8 cellular contexts compared by ENCODE assay signal in the genomic region with DNA sequence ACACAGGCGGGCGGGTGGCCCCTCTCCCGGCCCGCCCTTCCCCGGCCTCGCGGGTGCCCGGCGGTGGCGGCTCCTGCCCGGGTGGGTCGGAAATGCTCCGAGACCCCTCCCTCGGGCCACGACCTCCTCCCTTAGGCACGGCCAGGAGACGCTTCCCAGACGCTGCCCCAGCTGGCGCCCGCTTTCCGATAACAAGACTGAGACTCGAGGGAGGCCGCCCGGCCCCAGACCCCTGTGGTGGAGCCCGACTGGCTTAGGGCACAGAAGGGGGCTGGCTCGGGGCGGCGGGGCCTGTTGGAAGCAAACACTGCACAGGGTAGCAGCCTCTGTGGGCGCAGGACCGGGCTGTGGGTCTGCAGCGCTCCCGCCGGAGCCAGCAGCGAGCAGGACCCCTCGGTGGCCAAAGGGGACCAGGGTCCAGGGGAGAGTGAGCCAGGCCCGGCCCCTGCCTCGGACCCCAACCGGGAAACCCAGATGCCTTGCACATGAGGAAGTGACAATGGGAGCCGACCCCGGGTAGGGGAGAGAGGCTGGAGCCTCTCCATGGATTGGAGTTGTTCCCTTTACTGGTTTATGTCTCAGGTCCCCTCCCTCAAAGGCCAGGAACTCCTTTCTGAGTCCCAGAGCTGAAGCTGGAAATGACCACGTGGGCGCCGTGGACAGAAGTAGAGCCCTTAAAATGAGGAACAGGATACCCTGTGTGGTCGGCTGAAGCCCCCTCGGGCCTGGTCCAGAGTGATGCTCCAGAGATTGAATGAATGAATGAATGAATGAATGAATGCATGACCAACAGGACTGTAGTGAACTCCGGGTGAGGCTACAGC. TPM values are rescaled to one million over a fixed set of nuclear protein-coding genes. Genes with fewer than 3 reads are reported as not detected.
DNase-seq lines count a peak whose midpoint lies in the region; ATAC-seq and TF ChIP-seq lines count a peak whose summit lies in the region.

No MANE protein-coding gene starts in this region.

- H3K27ac ChIP-seq in spleen = peak overlapping the region in 2 of 8 donors; percentile 27 to 66

- no peaks in the 10 kb centered on the region for H3K9me3 Mint-ChIP-seq in activated T-cell treated with anti-CD3 and anti-CD28 coated beads, Interleukin-2, amount 50 U/mL, for 4 hours
- H3K9me3 Mint-ChIP-seq in activated naive CD8-positive, alpha-beta T cell treated with anti-CD3 and anti-CD28 coated beads, Interleukin-2, amount 10 ng/mL, durations not matched to agents 7 days and 5 days = no peaks in the 10 kb centered on the region

- H3K27me3 ChIP-seq in spleen (replicated peaks in 1 of 7) = peaks cover 0 to 5% (median 0%) of the 10 kb centered on the region in 7 donors

- intact Hi-C loops in spleen (cut with DNase I; ENCODE audit: low total_unique reads) = loop anchor here (10.0 kb wide), 1 partner anchor 108 kb away; no protein-coding TSS in a partner anchor

- TF ChIP-seq POLR2A in spleen (IDR thresholded peaks at IDR 0.05) = no peak

- H3K9me3 ChIP-seq in iPS-18c (ENCODE audit: control insufficient read depth, insufficient read depth, low read length) (no peaks in the 10 kb centered on the region), spleen (no peaks in the 10 kb centered on the region)

- DNase-seq in activated T-cell treated with anti-CD3 and anti-CD28 coated beads, Interleukin-2, amount 50 U/mL, for 4 hours = no peak
- no peak for DNase-seq in activated T-cell treated with anti-CD3 and anti-CD28 coated beads for 4 hours
- DNase-seq in activated naive CD8-positive, alpha-beta T cell treated with anti-CD3 and anti-CD28 coated beads, Interleukin-2, amount 10 ng/mL, durations not matched to agents 7 days and 5 days = no peak
- DNase-seq in spleen = peak; percentile 85
- DNase-seq in EL = no peak
- DNase-seq in kidney glomerular epithelial cell (lab: John Stamatoyannopoulos, UW) = no peak

- 10 to 16% (median 14%) methylated on average over 24 to 46 of the region's 46 CpGs for WGBS in spleen, 5 donors

- no peak for TF ChIP-seq CTCF in spleen (IDR thresholded peaks at IDR 0.05 in 8 of 11, conservative IDR thresholded peaks at IDR 0.05 in 3 of 11)

- POLR2A ChIA-PET in activated naive CD8-positive, alpha-beta T cell treated with anti-CD3 and anti-CD28 coated beads, Interleukin-2, amount 10 ng/mL, durations not matched to agents 7 days and 5 days (lab: Charles Lee) = interaction anchor here (0.8 to 1.6 kb wide), 5 partner anchors 8 to 49 kb away, joined by 3 to 4 read pairs (median 4); no protein-coding TSS in a partner anchor

- H3K27ac Mint-ChIP-seq in activated naive CD8-positive, alpha-beta T cell treated with anti-CD3 and anti-CD28 coated beads, Interleukin-2, amount 10 ng/mL, durations not matched to agents 7 days and 5 days = peak overlapping the region; percentile 56

- peaks cover 12% of the 10 kb centered on the region for H3K4me1 Mint-ChIP-seq in activated T-cell treated with anti-CD3 and anti-CD28 coated beads, Interleukin-2, amount 50 U/mL, for 4 hours (ENCODE audit: low read depth)
- H3K4me1 Mint-ChIP-seq in activated naive CD8-positive, alpha-beta T cell treated with anti-CD3 and anti-CD28 coated beads, Interleukin-2, amount 10 ng/mL, durations not matched to agents 7 days and 5 days = peaks cover 24% of the 10 kb centered on the region

- peak; percentile 19 to 20 for ATAC-seq in activated T-cell treated with anti-CD3 and anti-CD28 coated beads, Interleukin-2, amount 50 U/mL, for 4 hours
- ATAC-seq in HG03571 (IDR thresholded peaks at IDR 0.05; ENCODE audit: unreplicated experiment) = peak; percentile 26
- peak; percentile 19 for ATAC-seq in activated naive CD8-positive, alpha-beta T cell treated with anti-CD3 and anti-CD28 coated beads, Interleukin-2, amount 10 ng/mL, durations not matched to agents 7 days and 5 days (ENCODE audit: low read depth)

- H3K4me3 ChIP-seq in iPS-18c (ENCODE audit: insufficient read depth, low read depth, low read length) (peak overlapping the region; percentile 55), spleen (peak overlapping the region; percentile 36 to 80 (median 56))

- H3K36me3 Mint-ChIP-seq in activated T-cell treated with anti-CD3 and anti-CD28 coated beads, Interleukin-2, amount 50 U/mL, for 4 hours (ENCODE audit: insufficient read depth) = no peaks in the 10 kb centered on the region
- peaks cover 1% of the 10 kb centered on the region for H3K36me3 Mint-ChIP-seq in activated naive CD8-positive, alpha-beta T cell treated with anti-CD3 and anti-CD28 coated beads, Interleukin-2, amount 10 ng/mL, durations not matched to agents 7 days and 5 days

- H3K36me3 ChIP-seq in spleen = no peaks in the 10 kb centered on the region

- H3K4me3 Mint-ChIP-seq in activated T-cell treated with anti-CD3 and anti-CD28 coated beads, Interleukin-2, amount 50 U/mL, for 4 hours = peak overlapping the region; percentile 75
- peak overlapping the region; percentile 80 for H3K4me3 Mint-ChIP-seq in activated naive CD8-positive, alpha-beta T cell treated with anti-CD3 and anti-CD28 coated beads, Interleukin-2, amount 10 ng/mL, durations not matched to agents 7 days and 5 days

- H3K4me1 ChIP-seq in spleen = peaks cover 7 to 49% (median 26%) of the 10 kb centered on the region in 6 donors

- H3K27me3 Mint-ChIP-seq in activated T-cell treated with anti-CD3 and anti-CD28 coated beads, Interleukin-2, amount 50 U/mL, for 4 hours (ENCODE audit: low read depth) = no peaks in the 10 kb centered on the region
- H3K27me3 Mint-ChIP-seq in activated naive CD8-positive, alpha-beta T cell treated with anti-CD3 and anti-CD28 coated beads, Interleukin-2, amount 10 ng/mL, durations not matched to agents 7 days and 5 days = peaks cover 5% of the 10 kb centered on the region

RNA-seq across cellular contexts. Expression of gene ADCY7, which starts 19.8 kb away (rescaled TPM):
- 10 to 100 TPM; 61.7 to 77.6 (median 70.7) TPM for total RNA-seq in activated T-cell treated with anti-CD3 and anti-CD28 coated beads, Interleukin-2, amount 50 U/mL, for 4 hours
- total RNA-seq in activated naive CD8-positive, alpha-beta T cell treated with anti-CD3 and anti-CD28 coated beads, Interleukin-2, amount 10 ng/mL, durations not matched to agents 7 days and 5 days = 100 to 1,000 TPM; 172 to 177 TPM
- 100 to 1,000 TPM in 5 of 7 donors, 10 to 100 TPM in 2; 68.6 to 158 (median 126) TPM for total RNA-seq in spleen
- polyA plus RNA-seq in spleen = 10 to 100 TPM in 2 of 3 donors, 1 to 10 TPM in 1; 9.8 to 32.3 (median 16.3) TPM
